ENCODE assay signal across 15 cellular contexts in the genomic region with DNA sequence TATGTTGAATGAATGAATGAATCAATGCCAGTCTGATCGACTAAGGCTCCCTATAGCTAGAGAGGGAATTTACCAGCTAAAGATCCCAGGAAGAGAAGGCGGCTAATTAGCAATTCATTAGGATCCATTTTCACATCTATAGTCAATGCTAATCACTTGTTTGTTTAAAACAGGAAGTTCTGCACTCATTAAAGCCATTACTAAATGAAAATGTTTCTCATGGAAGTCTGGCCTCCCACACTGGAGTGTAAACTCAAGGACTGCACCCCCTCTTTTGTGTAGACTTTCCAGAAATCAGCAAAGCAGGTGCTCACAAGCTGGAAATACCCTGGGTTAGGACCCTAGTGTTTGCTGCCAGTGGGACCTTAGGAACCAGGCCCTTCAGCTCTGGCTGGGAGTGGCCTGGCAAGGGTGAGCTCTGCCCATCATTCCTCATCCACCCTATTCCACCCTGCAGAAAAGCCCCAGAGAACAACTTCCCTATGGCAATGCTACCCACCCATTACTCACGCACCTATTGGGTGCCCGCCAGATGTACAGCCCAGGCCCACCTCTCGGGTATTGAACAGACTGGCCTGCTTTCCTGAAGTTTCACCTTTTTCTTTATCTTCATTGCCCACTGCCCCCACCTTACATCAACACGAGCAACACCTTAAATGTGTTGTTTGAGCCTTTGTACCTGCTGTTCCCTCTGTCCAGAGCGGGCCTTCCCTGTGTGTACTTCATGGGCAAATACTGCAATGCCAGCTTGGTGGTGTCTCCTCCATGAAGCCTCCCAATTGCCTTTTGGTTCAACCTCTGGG.
DNase-seq lines count a peak whose midpoint lies in the region; ATAC-seq, FAIRE-seq and TF ChIP-seq lines count a peak whose summit lies in the region.
"Had no signal": no experiment of that assay in that cellular context is flagged by ENCODE, and none has a peak within 500 bp of the region (broad histone marks: within the 10 kb centered on the region; RNA-seq: fewer than 3 reads in every experiment).

No MANE protein-coding gene starts in this region.

- TF ChIP-seq RAD21 in H1 (IDR thresholded peaks at IDR 0.05 in 1 of 2, conservative IDR thresholded peaks at IDR 0.05 in 1 of 2; ENCODE audit: low read depth in 2 of 2, low read length in 2 of 2) = no peak

- peaks cover 3% of the 10 kb centered on the region for H3K9me3 Mint-ChIP-seq in activated CD8-positive, alpha-beta memory T cell treated with anti-CD3 and anti-CD28 coated beads, Interleukin-2, amount 10 ng/mL, durations not matched to agents 7 days and 5 days (ENCODE audit: low read depth)
- peaks cover 10% of the 10 kb centered on the region for H3K9me3 Mint-ChIP-seq in stimulated activated memory B cell treated with anti-CD40 and anti-IgM and Interleukin-4, amounts not matched to agents 10 μg/mL and 1 μg/mL and 100 μg/mL, for 72 hours

- POLR2A ChIA-PET in H1 (lab: Charles Lee; ENCODE audit: partially characterized antibody) = interaction anchor here (1.2 to 1.7 kb wide), 2 partner anchors 59 to 186 kb away, joined by 3 read pairs; no protein-coding TSS in a partner anchor

- H3K4me2 ChIP-seq in H1 (ENCODE audit: insufficient read depth in 1 of 2, low read depth in 2 of 2, low read length in 2 of 2) = peak overlapping the region; percentile 9 to 34; a peak in 3 of 4 replicates

- H4K91ac ChIP-seq in H1 (replicated peaks; ENCODE audit: insufficient read length, low read length) = no peak overlapping the region

- no peak overlapping the region for H3K23ac ChIP-seq in H1 (ENCODE audit: insufficient read length)

- peak overlapping the region; percentile 41 for H3K27ac ChIP-seq in HUES48 (ENCODE audit: low read depth, low read length)
- H3K27ac ChIP-seq in H1 (ENCODE audit: low read depth, low read length) = no peak overlapping the region

- no peak overlapping the region for H4K8ac ChIP-seq in H1 (ENCODE audit: extremely low read depth, insufficient read depth, low read length)

- no peak for TF ChIP-seq POLR2A in H1 (IDR thresholded peaks at IDR 0.05; ENCODE audit: control extremely low read depth in 1 of 2, low read depth in 2 of 2, low read length in 2 of 2)

- no peaks in the 10 kb centered on the region; the same call in 1 of the 2 replicates for H3K23me2 ChIP-seq in H1 (ENCODE audit: low read depth, low read length)

- H2BK15ac ChIP-seq in H1 (ENCODE audit: low read length) = no peak overlapping the region

- H2AFZ ChIP-seq in H1 (ENCODE audit: low read length) = no peak overlapping the region

- 79% methylated on average over 7 of the region's 7 CpGs; no CpG with 5 or more reads in 1 of the 2 experiments for WGBS in H1 (ENCODE audit: extremely low coverage in 1 of 2, insufficient coverage in 1 of 2, insufficient read length in 1 of 2, insufficient replicate concordance in 2 of 2, low coverage in 1 of 2, low lambda C conversion rate in 2 of 2, missing lambda C conversion rate in 1 of 2), 2 experiments

- H3K14ac ChIP-seq in H1 (ENCODE audit: insufficient read length) = no peak overlapping the region

- H3K36me3 ChIP-seq in HUES48 (ENCODE audit: control insufficient read depth, insufficient read depth, low read length) = no peaks in the 10 kb centered on the region
- H3K36me3 ChIP-seq in H1 (ENCODE audit: control insufficient read depth in 2 of 4, insufficient read depth in 4 of 4, low read length in 3 of 4) = no peaks in the 10 kb centered on the region
- H3K36me3 ChIP-seq: HAP-1 had no signal

- peaks cover 7% of the 10 kb centered on the region; the same call in 1 of the 2 replicates for H3K27me3 ChIP-seq in HUES48 (ENCODE audit: control insufficient read depth, insufficient read depth, low read length)
- H3K27me3 ChIP-seq in H1 (replicated peaks in 1 of 4; ENCODE audit: control insufficient read depth in 3 of 4, extremely low read depth in 1 of 4, insufficient read depth in 3 of 4, low read length in 3 of 4) = peaks cover 0 to 11% (median 2%) of the 10 kb centered on the region in 4 experiments; a peak in 2 of 7 replicates

- H3K4me3 ChIP-seq in HUES48 (ENCODE audit: low read depth, low read length) = no peak overlapping the region
- H3K4me3 ChIP-seq in H1 (ENCODE audit: extremely low read depth in 1 of 4, insufficient read depth in 2 of 4, low read depth in 3 of 4, low read length in 4 of 4) = no peak overlapping the region
- H3K4me3 ChIP-seq: HAP-1 had no signal

- H3K56ac ChIP-seq in H1 (replicated peaks; ENCODE audit: insufficient read length, low read depth, low read length) = no peak overlapping the region

- no peak overlapping the region for H3K27ac Mint-ChIP-seq in activated CD8-positive, alpha-beta memory T cell treated with anti-CD3 and anti-CD28 coated beads, Interleukin-2, amount 10 ng/mL, durations not matched to agents 7 days and 5 days
- H3K27ac Mint-ChIP-seq in stimulated activated memory B cell treated with anti-CD40 and anti-IgM and Interleukin-4, amounts not matched to agents 10 μg/mL and 1 μg/mL and 100 μg/mL, for 72 hours = no peak overlapping the region
- H3K27ac Mint-ChIP-seq: CD4-positive, alpha-beta T cell had no signal

- DNase-seq in activated CD8-positive, alpha-beta memory T cell treated with anti-CD3 and anti-CD28 coated beads for 24 hours = peak; percentile 41
- no peak for DNase-seq in activated CD8-positive, alpha-beta memory T cell treated with anti-CD3 and anti-CD28 coated beads, Interleukin-2, amount 10 ng/mL, durations not matched to agents 7 days and 5 days
- DNase-seq in H1 (ENCODE audit: low read depth in 1 of 2, low spot score in 2 of 2) (peak in 1 of 2 experiments; percentile 45), left lobe of liver (ENCODE audit: low spot score) (peak; percentile 26), AML-193 (lab: John Stamatoyannopoulos, UW) (no peak)
- DNase-seq: 8988T; C1 segment of cervical spinal cord; Calu3; CD4-positive, alpha-beta T cell; DMS 273 treated with DMSO at 0.1 percent for 48 hours; GOT3 had no signal

- H3K4me1 Mint-ChIP-seq in activated CD8-positive, alpha-beta memory T cell treated with anti-CD3 and anti-CD28 coated beads, Interleukin-2, amount 10 ng/mL, durations not matched to agents 7 days and 5 days = peaks cover 4% of the 10 kb centered on the region
- H3K4me1 Mint-ChIP-seq in stimulated activated memory B cell treated with anti-CD40 and anti-IgM and Interleukin-4, amounts not matched to agents 10 μg/mL and 1 μg/mL and 100 μg/mL, for 72 hours = peaks cover 6% of the 10 kb centered on the region

- H3K27me3 Mint-ChIP-seq in activated CD8-positive, alpha-beta memory T cell treated with anti-CD3 and anti-CD28 coated beads, Interleukin-2, amount 10 ng/mL, durations not matched to agents 7 days and 5 days = peaks cover 2% of the 10 kb centered on the region
- peaks cover 10% of the 10 kb centered on the region for H3K27me3 Mint-ChIP-seq in stimulated activated memory B cell treated with anti-CD40 and anti-IgM and Interleukin-4, amounts not matched to agents 10 μg/mL and 1 μg/mL and 100 μg/mL, for 72 hours
- H3K27me3 Mint-ChIP-seq: CD4-positive, alpha-beta T cell had no signal

- no peak overlapping the region for H3K9ac ChIP-seq in HUES48 (ENCODE audit: low read depth, low read length)
- no peak overlapping the region for H3K9ac ChIP-seq in H1 (replicated peaks in 1 of 4; ENCODE audit: extremely low read depth in 1 of 4, low read depth in 3 of 4, low read length in 3 of 4)

- H2BK5ac ChIP-seq in H1 (ENCODE audit: low read depth, low read length) = no peak overlapping the region

- no peak overlapping the region for H3K18ac ChIP-seq in H1 (ENCODE audit: extremely low read depth, low read length)

- no peak for TF ChIP-seq EP300 in H1 (IDR thresholded peaks at IDR 0.05; ENCODE audit: borderline replicate concordance in 1 of 2, low read depth in 2 of 2, low read length in 2 of 2)

- no peak overlapping the region for H2BK12ac ChIP-seq in H1 (ENCODE audit: low read depth, low read length)

- H3K9me3 ChIP-seq in HUES48 (ENCODE audit: control insufficient read depth, insufficient read depth, low read length) = no peaks in the 10 kb centered on the region
- H3K9me3 ChIP-seq in H1 (ENCODE audit: insufficient read depth in 2 of 2, low read depth in 1 of 2, low read length in 1 of 2) = 0 out of 4 replicates have a peak, but pooled peaks cover 0 to 4% of the 10 kb centered on the region in 2 experiments
- H3K9me3 ChIP-seq: HAP-1 had no signal

- no peaks in the 10 kb centered on the region for H3K36me3 Mint-ChIP-seq in activated CD8-positive, alpha-beta memory T cell treated with anti-CD3 and anti-CD28 coated beads, Interleukin-2, amount 10 ng/mL, durations not matched to agents 7 days and 5 days
- peaks cover 60% of the 10 kb centered on the region for H3K36me3 Mint-ChIP-seq in stimulated activated memory B cell treated with anti-CD40 and anti-IgM and Interleukin-4, amounts not matched to agents 10 μg/mL and 1 μg/mL and 100 μg/mL, for 72 hours

- H3K4me1 ChIP-seq in HUES48 (ENCODE audit: control insufficient read depth, insufficient read depth, low read length) (peaks cover 38% of the 10 kb centered on the region), H1 (replicated peaks in 1 of 4; ENCODE audit: control insufficient read depth in 3 of 4, insufficient read depth in 4 of 4, low read length in 3 of 4) (peaks cover 0 to 20% (median 5%) of the 10 kb centered on the region in 4 experiments; a peak in 6 of 7 replicates)
- H3K4me1 ChIP-seq: HAP-1 had no signal

- no peak overlapping the region for H3K4ac ChIP-seq in H1 (replicated peaks; ENCODE audit: insufficient read length, low read depth, low read length)

- no peaks in the 10 kb centered on the region for H4K20me1 ChIP-seq in H1 (replicated peaks in 1 of 2; ENCODE audit: control insufficient read depth in 1 of 2, insufficient read depth in 2 of 2, low read length in 2 of 2)

- H2BK120ac ChIP-seq in H1 (replicated peaks; ENCODE audit: low read depth, low read length) = no peak overlapping the region

- no peak overlapping the region for H3K4me3 Mint-ChIP-seq in activated CD8-positive, alpha-beta memory T cell treated with anti-CD3 and anti-CD28 coated beads, Interleukin-2, amount 10 ng/mL, durations not matched to agents 7 days and 5 days
- no peak overlapping the region for H3K4me3 Mint-ChIP-seq in stimulated activated memory B cell treated with anti-CD40 and anti-IgM and Interleukin-4, amounts not matched to agents 10 μg/mL and 1 μg/mL and 100 μg/mL, for 72 hours
- H3K4me3 Mint-ChIP-seq: CD4-positive, alpha-beta T cell had no signal

- H2AK5ac ChIP-seq in H1 (ENCODE audit: low read depth, low read length) = no peak overlapping the region

- no peak overlapping the region for H2BK20ac ChIP-seq in H1 (ENCODE audit: low read length)

- no peak for FAIRE-seq in H1 (lab: Jason Lieb, UNC)

- no peak for TF ChIP-seq CTCF in H1 (IDR thresholded peaks at IDR 0.05; ENCODE audit: control extremely low read depth in 1 of 3, insufficient read depth in 1 of 3, low read depth in 1 of 3, low read length in 3 of 3)

- H4K5ac ChIP-seq in H1 (ENCODE audit: insufficient read length, low read depth, low read length) = no peak overlapping the region

- H3K79me1 ChIP-seq in H1 (ENCODE audit: low read depth, low read length) = no peaks in the 10 kb centered on the region

- H3K79me2 ChIP-seq in H1 (ENCODE audit: control insufficient read depth in 1 of 2, insufficient read depth in 2 of 2, low read length in 2 of 2) = no peaks in the 10 kb centered on the region

- ATAC-seq in activated CD8-positive, alpha-beta memory T cell treated with anti-CD3 and anti-CD28 coated beads, Interleukin-2, amount 10 ng/mL, durations not matched to agents 7 days and 5 days = no peak
- ATAC-seq in left lobe of liver (no peak), GM19395 (IDR thresholded peaks at IDR 0.05; ENCODE audit: unreplicated experiment) (no peak)
- ATAC-seq in stimulated activated memory B cell treated with anti-CD40 and anti-IgM and Interleukin-4, amounts not matched to agents 10 μg/mL and 1 μg/mL and 100 μg/mL, for 72 hours = no peak

- CTCF ChIA-PET in activated CD8-positive, alpha-beta memory T cell treated with anti-CD3 and anti-CD28 coated beads, Interleukin-2, amount 10 ng/mL, durations not matched to agents 7 days and 5 days (lab: Charles Lee) = no interaction called here
- CTCF ChIA-PET in H1 (lab: Charles Lee; ENCODE audit: partially characterized antibody) = interaction anchor here (1.0 to 4.6 kb wide), 5 partner anchors 8 to 74 kb away, joined by 3 to 19 read pairs (median 4); no protein-coding TSS in a partner anchor

Comparison
In these comparisons a context has a peak if more than half of its experiments do, and no peak if none do; other contexts are left out.
1. DNase-seq: peak in activated CD8-positive, alpha-beta memory T cell treated with anti-CD3 and anti-CD28 coated beads for 24 hours (single experiment) and left lobe of liver (single experiment); none in activated CD8-positive, alpha-beta memory T cell treated with anti-CD3 and anti-CD28 coated beads, Interleukin-2, amount 10 ng/mL, durations not matched to agents 7 days and 5 days (single experiment) and AML-193 (0 of 2).